In the genomic region with DNA sequence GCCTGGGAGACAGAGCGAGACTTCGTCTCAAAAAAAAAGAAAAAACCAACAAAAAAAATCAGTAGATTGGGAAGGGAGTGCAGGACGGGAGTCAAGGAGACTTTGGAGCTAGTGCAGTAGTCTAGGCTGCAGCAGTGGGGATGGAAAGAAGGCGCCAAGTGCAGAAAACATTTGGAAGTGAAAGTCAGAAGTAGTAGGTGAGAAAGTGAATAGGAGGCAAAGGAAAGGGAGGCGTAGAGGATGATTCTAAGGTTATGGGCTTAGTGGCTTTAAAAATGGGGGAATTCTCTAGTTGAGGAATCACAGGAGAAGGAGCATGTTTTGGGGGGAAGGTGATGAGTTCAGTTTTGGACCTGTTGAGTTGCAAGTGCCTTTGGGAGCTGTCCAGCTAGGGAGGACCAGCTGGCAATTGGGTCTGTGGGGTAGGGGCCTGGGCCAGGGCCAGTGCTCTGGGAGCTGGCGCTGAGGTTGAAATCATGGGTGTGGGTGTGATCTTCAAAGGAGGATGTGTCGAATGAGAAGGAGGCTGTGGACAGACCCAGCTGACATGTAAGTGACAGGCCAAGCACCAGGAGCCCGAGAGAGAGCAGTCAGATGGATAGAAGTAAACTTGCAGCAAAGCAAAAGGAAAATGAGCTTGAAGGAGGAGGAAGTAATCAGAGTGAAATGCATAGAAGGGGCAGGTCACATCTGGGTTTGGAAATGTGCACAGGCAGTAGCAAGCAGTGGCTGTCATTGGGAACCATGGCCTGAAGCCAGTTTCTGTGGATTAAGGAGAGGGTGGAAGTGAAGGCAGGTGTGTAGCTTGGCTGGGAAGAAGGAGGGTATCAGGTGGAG, we compare ENCODE assay signal across 15 cellular contexts. TPM values are rescaled to one million over a fixed set of nuclear protein-coding genes. Genes with fewer than 3 reads are reported as not detected.
DNase-seq lines count a peak whose midpoint lies in the region; ATAC-seq and TF ChIP-seq lines count a peak whose summit lies in the region.
"Had no signal": no experiment of that assay in that cellular context is flagged by ENCODE, and none has a peak within 500 bp of the region (broad histone marks: within the 10 kb centered on the region; RNA-seq: fewer than 3 reads in every experiment).

No MANE protein-coding gene starts in this region.

- H3K27ac Mint-ChIP-seq in stimulated activated naive CD8-positive, alpha-beta T cell treated with anti-CD3 and anti-CD28 coated beads, Interleukin-15, amount 100 ng/mL, for 72 hours, result no peak overlapping the region
- no peak overlapping the region for H3K27ac Mint-ChIP-seq in HFFc6

- no peak overlapping the region for H3K4me3 Mint-ChIP-seq in stimulated activated naive CD8-positive, alpha-beta T cell treated with anti-CD3 and anti-CD28 coated beads, Interleukin-15, amount 100 ng/mL, for 72 hours
- no peak overlapping the region for H3K4me3 Mint-ChIP-seq in HFFc6

- no peaks in the 10 kb centered on the region for H3K27me3 Mint-ChIP-seq in stimulated activated naive CD8-positive, alpha-beta T cell treated with anti-CD3 and anti-CD28 coated beads, Interleukin-15, amount 100 ng/mL, for 72 hours
- H3K27me3 Mint-ChIP-seq in HFFc6 (ENCODE audit: insufficient read depth), result no peaks in the 10 kb centered on the region; the same call in 1 of the 2 replicates

- TF ChIP-seq CTCF in Peyer's patch (IDR thresholded peaks at IDR 0.05) (no peak), upper lobe of right lung (IDR thresholded peaks at IDR 0.05) (no peak), HFFc6 (IDR thresholded peaks at IDR 0.05) (no peak)

- peak; percentile 29 for ATAC-seq in stimulated activated naive CD8-positive, alpha-beta T cell treated with anti-CD3 and anti-CD28 coated beads, Interleukin-15, amount 100 ng/mL, for 72 hours
- ATAC-seq in stimulated activated naive CD8-positive, alpha-beta T cell treated with anti-CD3 and anti-CD28 coated beads, Interleukin-15, Interleukin-2, amounts not matched to agents 100 U/mL and 50 U/mL, for 24 hours, result no peak
- ATAC-seq in upper lobe of right lung, result no peak
- no peak for ATAC-seq in GM19324 (IDR thresholded peaks at IDR 0.05; ENCODE audit: low FRiP score, unreplicated experiment)

- H3K9me3 Mint-ChIP-seq in stimulated activated naive CD8-positive, alpha-beta T cell treated with anti-CD3 and anti-CD28 coated beads, Interleukin-15, amount 100 ng/mL, for 72 hours, result no peaks in the 10 kb centered on the region
- no peaks in the 10 kb centered on the region for H3K9me3 Mint-ChIP-seq in HFFc6

- peaks cover 0 to 28% (median 0%) of the 10 kb centered on the region in 4 donors for H3K4me1 ChIP-seq in Peyer's patch
- H3K4me1 ChIP-seq in upper lobe of right lung, result peaks cover 15% of the 10 kb centered on the region
- H3K4me1 ChIP-seq: Caco-2 had no signal

- peaks cover 19% of the 10 kb centered on the region for H3K4me1 Mint-ChIP-seq in stimulated activated naive CD8-positive, alpha-beta T cell treated with anti-CD3 and anti-CD28 coated beads, Interleukin-15, amount 100 ng/mL, for 72 hours
- no peaks in the 10 kb centered on the region for H3K4me1 Mint-ChIP-seq in HFFc6 (ENCODE audit: low read depth)

- no peak for DNase-seq in stimulated activated naive CD8-positive, alpha-beta T cell treated with anti-CD3 and anti-CD28 coated beads, Interleukin-15, amount 100 ng/mL, for 72 hours
- no peak for DNase-seq in stimulated activated naive CD8-positive, alpha-beta T cell treated with anti-CD3 and anti-CD28 coated beads, Interleukin-15, Interleukin-2, amounts not matched to agents 100 U/mL and 50 U/mL, for 24 hours
- DNase-seq in Peyer's patch (peak in 2 of 3 donors; percentile 28 to 29), upper lobe of right lung (peak; percentile 44), GM19238 (ENCODE audit: insufficient read length, low spot score) (no peak), HFFc6 (no peak)
- DNase-seq: AML-193, NCI-H1436 treated with DMSO at 0.1 percent for 48 hours, NCI-H446, NCI-H774, SJCRH30, SW 1271 had no signal

- no peaks in the 10 kb centered on the region for H3K36me3 ChIP-seq in Peyer's patch
- H3K36me3 ChIP-seq in upper lobe of right lung, result no peaks in the 10 kb centered on the region
- H3K36me3 ChIP-seq: SJCRH30 had no signal

- no peaks in the 10 kb centered on the region for H3K9me3 ChIP-seq in Peyer's patch
- no peaks in the 10 kb centered on the region for H3K9me3 ChIP-seq in upper lobe of right lung
- H3K9me3 ChIP-seq: Caco-2, SJCRH30 had no signal

- TF ChIP-seq POLR2A in Peyer's patch (IDR thresholded peaks at IDR 0.05), result no peak

- H3K4me3 ChIP-seq in Peyer's patch (no peak overlapping the region), upper lobe of right lung (no peak overlapping the region)
- H3K4me3 ChIP-seq: SJCRH30 had no signal

- intact Hi-C loops in upper lobe of right lung (cut with DNase I), result no loop called here

- peaks cover 7% of the 10 kb centered on the region; the same call in 1 of the 2 replicates for H3K36me3 Mint-ChIP-seq in HFFc6 (ENCODE audit: low read depth)

- no peak overlapping the region for H3K27ac ChIP-seq in Peyer's patch
- H3K27ac ChIP-seq in layer of hippocampus (ENCODE audit: low read depth, low read length), result peak overlapping the region; percentile 82
- H3K27ac ChIP-seq in upper lobe of right lung, result no peak overlapping the region
- H3K27ac ChIP-seq: SJCRH30 had no signal

- no peaks in the 10 kb centered on the region for H3K27me3 ChIP-seq in Peyer's patch
- H3K27me3 ChIP-seq in layer of hippocampus (ENCODE audit: control insufficient read depth, insufficient read depth, low read length), result no peaks in the 10 kb centered on the region
- no peaks in the 10 kb centered on the region for H3K27me3 ChIP-seq in upper lobe of right lung
- H3K27me3 ChIP-seq: SJCRH30 had no signal

RNA-seq across cellular contexts. Expression of a gene that starts 15.8 kb away (rescaled TPM):
- total RNA-seq in Peyer's patch, result 1 to 10 TPM in 2 of 4 donors, under 1 TPM in 2; 0.53 to 4.1 (median 1.1) TPM
- total RNA-seq in upper lobe of right lung, result 4.8 TPM
- total RNA-seq in HFFc6 (2021; fragmentation: NEBNext Ultra II Directional; extraction: Animal tissue kit (Norgen Biotek cat#: 25700)), result 1 to 10 TPM; 3.4 to 4.2 (median 3.9) TPM

RNA-seq across cellular contexts. Expression of a gene that starts 32.1 kb away (rescaled TPM):
- total RNA-seq in Peyer's patch (10 to 100 TPM in 1 of 4 donors, 1 to 10 TPM in 3; 3.5 to 11.6 (median 6.8) TPM), upper lobe of right lung (12.7 TPM)
- total RNA-seq in HFFc6 (2021; fragmentation: NEBNext Ultra II Directional; extraction: Animal tissue kit (Norgen Biotek cat#: 25700)), result 10 to 100 TPM; 13.1 to 17.5 (median 13.9) TPM

Comparison
In these comparisons a context has a peak if more than half of its experiments do, and no peak if none do; other contexts are left out.
1. DNase-seq: peak in Peyer's patch (2 of 3) and upper lobe of right lung (single experiment); none in stimulated activated naive CD8-positive, alpha-beta T cell treated with anti-CD3 and anti-CD28 coated beads, Interleukin-15, amount 100 ng/mL, for 72 hours (0 of 2), stimulated activated naive CD8-positive, alpha-beta T cell treated with anti-CD3 and anti-CD28 coated beads, Interleukin-15, Interleukin-2, amounts not matched to agents 100 U/mL and 50 U/mL, for 24 hours (single experiment), GM19238 (single experiment) and HFFc6 (single experiment).